ENCODE assay signal across 9 cellular contexts in the genomic region with DNA sequence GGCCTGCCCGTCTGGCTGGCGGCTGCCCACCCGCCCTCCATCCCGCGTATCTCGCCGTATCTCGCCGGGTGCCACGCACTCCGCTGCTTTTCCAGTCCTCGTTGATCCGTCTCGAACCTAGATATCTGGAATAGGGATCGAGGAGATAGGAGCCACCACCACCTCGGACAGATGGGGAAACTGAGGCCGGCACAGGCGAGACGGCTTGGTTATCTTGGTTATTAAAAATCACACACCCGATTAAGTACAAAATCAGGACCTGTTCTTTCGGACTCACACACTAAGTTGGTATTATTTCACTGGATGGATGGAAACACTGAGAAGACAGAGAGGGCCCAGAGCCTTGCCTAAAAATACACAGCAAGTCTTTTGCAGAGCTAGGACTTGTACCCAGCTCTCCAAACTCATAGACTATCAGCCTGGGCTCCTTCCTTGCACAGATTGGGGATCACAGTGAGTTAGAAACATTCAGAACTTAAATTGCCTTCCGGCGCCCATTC. TPM values are rescaled to one million over a fixed set of nuclear protein-coding genes. Genes with fewer than 3 reads are reported as not detected.
DNase-seq lines count a peak whose midpoint lies in the region; ATAC-seq and TF ChIP-seq lines count a peak whose summit lies in the region.
"Had no signal": no experiment of that assay in that cellular context is flagged by ENCODE, and none has a peak within 500 bp of the region (broad histone marks: within the 10 kb centered on the region; RNA-seq: fewer than 3 reads in every experiment).

No MANE protein-coding gene starts in this region.

- H2AFZ ChIP-seq in SK-N-SH (ENCODE audit: low read depth): peak overlapping the region; percentile 89

- no peak for TF ChIP-seq RAD21 in SK-N-SH (IDR thresholded peaks at IDR 0.05; ENCODE audit: low read length)

- intact Hi-C loops in sigmoid colon (cut with DNase I): loop anchor here (2.0 to 5.0 kb wide), 2 partner anchors 30 to 109 kb away; no protein-coding TSS in a partner anchor

- POLR2A ChIA-PET in SK-N-SH (lab: Yijun Ruan, JAX): interaction anchor here (1.2 kb wide), 1 partner anchor 127 kb away, joined by 3 read pairs; no protein-coding TSS in a partner anchor

- CTCF ChIA-PET in SK-N-SH (lab: Yijun Ruan, JAX): interaction anchor here (0.7 to 12.1 kb wide), 26 partner anchors 8 to 328 kb away, joined by 3 to 244 read pairs (median 5); partner anchors contain the start of gene TIGD6

- 16% methylated on average over 11 of the region's 23 CpGs for WGBS in SK-N-SH (ENCODE audit: low lambda C conversion rate)
- WGBS in sigmoid colon, 2 donors: 9 to 15% methylated on average over 23 of the region's 23 CpGs

- no peak for DNase-seq in SK-N-SH
- no peak for DNase-seq in foreskin fibroblast
- no peak for DNase-seq in sigmoid colon
- DNase-seq in NCI-H524 (lab: John Stamatoyannopoulos, UW): no peak
- DNase-seq in NCI-H2196 (lab: John Stamatoyannopoulos, UW; ENCODE audit: unreplicated experiment): no peak
- DNase-seq in NCI-H226: no peak

- H3K9ac ChIP-seq in SK-N-SH: peak overlapping the region; percentile 70

- H3K9me3 ChIP-seq in SK-N-SH (no peaks in the 10 kb centered on the region), sigmoid colon (no peaks in the 10 kb centered on the region)

- H3K27ac ChIP-seq in SK-N-SH (ENCODE audit: low read depth in 2 of 2, low read length in 1 of 2) (peak overlapping the region in 1 of 2 experiments; percentile 94; a peak in 2 of 4 replicates), sigmoid colon (peak overlapping the region; percentile 86 to 93 (median 90))

- H4K20me1 ChIP-seq in SK-N-SH (ENCODE audit: insufficient read depth): no peaks in the 10 kb centered on the region

- H3K27me3 ChIP-seq in SK-N-SH (ENCODE audit: insufficient read depth): no peaks in the 10 kb centered on the region
- H3K27me3 ChIP-seq in sigmoid colon: no peaks in the 10 kb centered on the region

- ATAC-seq in GM19455 (IDR thresholded peaks at IDR 0.05; ENCODE audit: unreplicated experiment): peak; percentile 31
- no peak for ATAC-seq in GM18873 (IDR thresholded peaks at IDR 0.05; ENCODE audit: low FRiP score, unreplicated experiment)

- H3F3A ChIP-seq in SK-N-SH (replicated peaks; ENCODE audit: insufficient read depth): peaks cover 24% of the 10 kb centered on the region

- H3K4me3 ChIP-seq in SK-N-SH (ENCODE audit: low read depth in 2 of 2, low read length in 1 of 2) (peak overlapping the region; percentile 73 to 77), foreskin fibroblast (ENCODE audit: low read depth in 1 of 2, low read length in 2 of 2) (peak overlapping the region; percentile 75 to 77), sigmoid colon (peak overlapping the region; percentile 62 to 98 (median 82))

- H3K79me2 ChIP-seq in SK-N-SH (ENCODE audit: insufficient read depth): peaks cover 11% of the 10 kb centered on the region; the same call in 1 of the 2 replicates

- no peak for TF ChIP-seq EP300 in SK-N-SH (IDR thresholded peaks at IDR 0.05; ENCODE audit: borderline replicate concordance in 1 of 2, low read depth in 1 of 2, low read length in 1 of 2)
- no peak for TF ChIP-seq EP300 in sigmoid colon (IDR thresholded peaks at IDR 0.05)

- H3K4me1 ChIP-seq in SK-N-SH (ENCODE audit: control insufficient read depth in 1 of 2, insufficient read depth in 2 of 2, low read depth in 1 of 2, low read length in 1 of 2) (peaks cover 10 to 12% of the 10 kb centered on the region in 2 experiments; a peak in 3 of 4 replicates), sigmoid colon (peaks cover 0 to 19% (median 9%) of the 10 kb centered on the region in 4 donors)

- TF ChIP-seq CTCF in SK-N-SH (IDR thresholded peaks at IDR 0.05): no peak
- no peak for TF ChIP-seq CTCF in foreskin fibroblast (IDR thresholded peaks at IDR 0.05; ENCODE audit: low read depth, low read length)
- TF ChIP-seq CTCF in sigmoid colon (IDR thresholded peaks at IDR 0.05): no peak

- no peak for TF ChIP-seq POLR2A in sigmoid colon (IDR thresholded peaks at IDR 0.05)

- H3K9me2 ChIP-seq in SK-N-SH: no peaks in the 10 kb centered on the region

- no peaks in the 10 kb centered on the region for H3K36me3 ChIP-seq in SK-N-SH (replicated peaks in 1 of 2; ENCODE audit: control insufficient read depth in 1 of 2, insufficient read depth in 2 of 2, low read length in 1 of 2)
- H3K36me3 ChIP-seq in sigmoid colon: no peaks in the 10 kb centered on the region

- peak overlapping the region; percentile 85 for H3K4me2 ChIP-seq in SK-N-SH

TF ChIP-seq in SK-N-SH, 30 proteins besides CTCF, POLR2A, EP300 and RAD21:
- TF ChIP-seq NFIC (IDR thresholded peaks at IDR 0.05; ENCODE audit: borderline replicate concordance): no peak
- TF ChIP-seq GATA2 (CRISPR knock-in tag; IDR thresholded peaks at IDR 0.05): peak; percentile 32; the same call in 1 of the 2 replicates
- no peak for TF ChIP-seq GABPA (IDR thresholded peaks at IDR 0.05; ENCODE audit: low read depth)

RNA-seq across cellular contexts. Expression of gene SLC26A2, which starts 0.7 kb away (rescaled TPM):
- 1.3 and 1.9 TPM in 2 replicates for polyA plus RNA-seq in SK-N-SH (2012; rRNA removed)
- polyA plus RNA-seq in SK-N-SH (2012; cell fraction: cytosol; rRNA removed): 2.0 TPM in 2 replicates
- polyA plus RNA-seq in SK-N-SH (2012; cell fraction: nucleus; rRNA removed): 0.89 and 1.7 TPM in 2 replicates
- 10 to 100 TPM in 1 of 4 donors, 1 to 10 TPM in 3; 6.4 to 12.1 (median 7.0) TPM for total RNA-seq in sigmoid colon
- polyA plus RNA-seq in sigmoid colon: 10 to 100 TPM; 40.2 to 88.8 (median 42.8) TPM

RNA-seq across cellular contexts. Expression of gene PDE6A, which starts 16.6 kb away (rescaled TPM):
- 0.05 and 0.06 TPM in 2 replicates for polyA plus RNA-seq in SK-N-SH (2012; rRNA removed)
- polyA plus RNA-seq in SK-N-SH (2012; cell fraction: cytosol; rRNA removed): 0.06 and 0.07 TPM in 2 replicates
- polyA plus RNA-seq in SK-N-SH (2012; cell fraction: nucleus; rRNA removed): 0.11 and 0.14 TPM in 2 replicates
- not detected for total RNA-seq in sigmoid colon
- polyA plus RNA-seq in sigmoid colon: 1 to 10 TPM; 1.6 to 2.8 (median 2.4) TPM
- total RNA-seq: activated CD8-positive, alpha-beta memory T cell treated with anti-CD3 and anti-CD28 coated beads for 36 hours had no signal

RNA-seq across cellular contexts. Expression of gene TIGD6, which starts 39.2 kb away (rescaled TPM):
- polyA plus RNA-seq in SK-N-SH (2012; rRNA removed) (4.7 and 4.8 TPM in 2 replicates), sigmoid colon (1 to 10 TPM in 2 of 3 donors, under 1 TPM in 1; 0.60 to 2.4 (median 1.4) TPM)
- polyA plus RNA-seq in SK-N-SH (2012; cell fraction: cytosol; rRNA removed): 4.2 and 4.7 TPM in 2 replicates
- 4.2 and 6.3 TPM in 2 replicates for polyA plus RNA-seq in SK-N-SH (2012; cell fraction: nucleus; rRNA removed)
- 10 to 100 TPM in 1 of 4 donors, 1 to 10 TPM in 3; 1.6 to 11.4 (median 3.8) TPM for total RNA-seq in sigmoid colon

RNA-seq across cellular contexts. Expression of gene HMGXB3, which starts 39.3 kb away (rescaled TPM):
- 28.8 and 39.9 TPM in 2 replicates for polyA plus RNA-seq in SK-N-SH (2012; rRNA removed)
- polyA plus RNA-seq in SK-N-SH (2012; cell fraction: cytosol; rRNA removed): 21.3 and 23.0 TPM in 2 replicates
- 80.4 and 109 TPM in 2 replicates for polyA plus RNA-seq in SK-N-SH (2012; cell fraction: nucleus; rRNA removed)
- 10 to 100 TPM; 13.9 to 28.8 (median 21.0) TPM for total RNA-seq in sigmoid colon
- polyA plus RNA-seq in sigmoid colon: 10 to 100 TPM in 1 of 3 donors, 1 to 10 TPM in 2; 3.6 to 22.5 (median 6.5) TPM

Comparison
In these comparisons a context has a peak if more than half of its experiments do, and no peak if none do; other contexts are left out.
1. RNA of gene SLC26A2, which starts 0.7 kb away (polyA plus RNA-seq): 40.2 to 88.8 TPM in sigmoid colon; 0.89 to 2.0 TPM in SK-N-SH; every median in the first group is over 10 times any median in the second.
2. Peak in every context shown above with its lines, with median percentiles within 50 percentile points of each other: H3K4me3 ChIP-seq.